In genomic region chr10:110765513-110766375, GRCh38 we compare ENCODE assay signal across 15 cellular contexts.
DNase-seq lines count a peak whose midpoint lies in the region; ATAC-seq, FAIRE-seq and TF ChIP-seq lines count a peak whose summit lies in the region.
"Had no signal": no experiment of that assay in that cellular context is flagged by ENCODE, and none has a peak within 500 bp of the region (broad histone marks: within the 10 kb centered on the region; RNA-seq: fewer than 3 reads in every experiment).

No MANE protein-coding gene starts in this region.

- no peak for TF ChIP-seq RAD21 in HCT116 (IDR thresholded peaks at IDR 0.05; ENCODE audit: low read depth)

- H3K9me3 Mint-ChIP-seq in activated naive CD8-positive, alpha-beta T cell (ENCODE audit: low read depth), result no peaks in the 10 kb centered on the region
- no peaks in the 10 kb centered on the region for H3K9me3 Mint-ChIP-seq in T-cell

- BruUV-seq in A673 (replicated peaks; lab: Mats Ljungman, UMichigan), result no TSS peak
- BruUV-seq in HCT116 (replicated peaks; lab: Mats Ljungman, UMichigan), result no TSS peak

- no peaks in the 10 kb centered on the region for H3K9me2 ChIP-seq in HCT116 (ENCODE audit: insufficient read depth)

- no peaks in the 10 kb centered on the region for H3K36me3 ChIP-seq in A673 (ENCODE audit: insufficient read depth, low read length, poor library complexity, severe bottlenecking)
- H3K36me3 ChIP-seq in HCT116 (ENCODE audit: control insufficient read depth in 1 of 2, insufficient read depth in 2 of 2, low read length in 2 of 2), result no peaks in the 10 kb centered on the region
- H3K36me3 ChIP-seq: colonic mucosa had no signal

- no peak overlapping the region for H3K9ac ChIP-seq in HCT116 (ENCODE audit: low read length)

- no peak for TF ChIP-seq POLR2A in HCT116 (IDR thresholded peaks at IDR 0.05; ENCODE audit: borderline replicate concordance, extremely low read depth, insufficient read depth, insufficient read length)

- no peaks in the 10 kb centered on the region for H3K27me3 Mint-ChIP-seq in activated naive CD8-positive, alpha-beta T cell
- peaks cover 0 to 3% of the 10 kb centered on the region in 2 donors for H3K27me3 Mint-ChIP-seq in T-cell

- RAD21 ChIA-PET in HCT116 (lab: Charles Lee; ENCODE audit: low non-redundant PET in 1 of 2, low total read pairs in 2 of 2, uncharacterized antibody in 2 of 2, unreplicated experiment in 2 of 2), result no interaction called here

- no peak for TF ChIP-seq CTCF in A673 (conservative IDR thresholded peaks at IDR 0.05; ENCODE audit: low read depth, low read length)
- no peak for TF ChIP-seq CTCF in HCT116 (IDR thresholded peaks at IDR 0.05 in 2 of 3, conservative IDR thresholded peaks at IDR 0.05 in 1 of 3; ENCODE audit: borderline replicate concordance in 1 of 3, insufficient read depth in 1 of 3, low read depth in 2 of 3, low read length in 2 of 3)

- no peaks in the 10 kb centered on the region for H3K79me2 ChIP-seq in HCT116 (ENCODE audit: insufficient read depth, low read length)

- H3K27ac Mint-ChIP-seq in activated naive CD8-positive, alpha-beta T cell, result peak overlapping the region; percentile 61
- H3K27ac Mint-ChIP-seq in T-cell, result no peak overlapping the region

- H3K4me3 ChIP-seq in A673 (ENCODE audit: low read depth, low read length, poor library complexity, severe bottlenecking) (no peak overlapping the region), HCT116 (replicated peaks in 1 of 2; ENCODE audit: low read depth in 1 of 2, low read length in 2 of 2) (no peak overlapping the region)
- H3K4me3 ChIP-seq: colonic mucosa had no signal

- H3K4me3 Mint-ChIP-seq in activated naive CD8-positive, alpha-beta T cell, result no peak overlapping the region
- H3K4me3 Mint-ChIP-seq in T-cell, result no peak overlapping the region

- peaks cover 10% of the 10 kb centered on the region for H3K4me1 Mint-ChIP-seq in activated naive CD8-positive, alpha-beta T cell (ENCODE audit: low read depth)
- peaks cover 0 to 2% (median 0%) of the 10 kb centered on the region in 3 donors for H3K4me1 Mint-ChIP-seq in T-cell

- peak; percentile 21 for DNase-seq in A673 (ENCODE audit: low spot score)
- no peak for DNase-seq in HCT116 (ENCODE audit: low read depth, low spot score)
- no peak for DNase-seq in left ventricle myocardium superior
- no peak for DNase-seq in urothelium cell line (ENCODE audit: low spot score)
- DNase-seq in NAMALWA (ENCODE audit: low spot score), result no peak
- no peak for DNase-seq in T-cell
- DNase-seq: activated CD4-positive, alpha-beta T cell treated with anti-CD3 and anti-CD28 coated beads for 48 hours; colonic mucosa; GDM1; NCI-H1092; NCI-H69 had no signal

- no peaks in the 10 kb centered on the region for H3K36me3 Mint-ChIP-seq in activated naive CD8-positive, alpha-beta T cell
- H3K36me3 Mint-ChIP-seq in T-cell, result no peaks in the 10 kb centered on the region

- H2AFZ ChIP-seq in HCT116 (ENCODE audit: low read depth, low read length, poor library complexity, severe bottlenecking), result no peak overlapping the region

- intact Hi-C loops in A673 (cut with micrococcal nuclease; ENCODE audit: unreplicated experiment), result no loop called here
- intact Hi-C loops in HCT116 (cut with micrococcal nuclease), result no loop called here
- intact Hi-C loops in left ventricle myocardium superior (cut with micrococcal nuclease), result no loop called here

- no peak for ATAC-seq in HCT116
- ATAC-seq in left ventricle myocardium superior, result peak; percentile 23
- no peak for ATAC-seq in GM18907 (IDR thresholded peaks at IDR 0.05; ENCODE audit: unreplicated experiment)
- no peak for ATAC-seq in T-cell (replicated peaks in 1 of 4)
- ATAC-seq: SK-N-SH treated with all-trans-retinoic acid at 6 μM for 48 hours had no signal

- no peak overlapping the region for H3K4me2 ChIP-seq in HCT116 (ENCODE audit: low read length)

- no peak for FAIRE-seq in urothelium cell line (lab: Jason Lieb, UNC)

- no peaks in the 10 kb centered on the region for H4K20me1 ChIP-seq in HCT116 (ENCODE audit: insufficient read depth)

- POLR2A ChIA-PET in A673 (lab: Charles Lee; ENCODE audit: low non-redundant PET) (no interaction called here), HCT116 (lab: Charles Lee) (interaction anchor here (1.7 kb wide), 1 partner anchor 8 kb away, joined by 6 read pairs; no protein-coding TSS in a partner anchor), T-cell (lab: Charles Lee) (interaction anchor here (0.6 to 0.7 kb wide), 4 partner anchors 15 to 52 kb away, joined by 3 read pairs; no protein-coding TSS in a partner anchor)

- H3K4me1 ChIP-seq in A673 (ENCODE audit: insufficient read depth, low read length, poor library complexity, severe bottlenecking) (no peaks in the 10 kb centered on the region), HCT116 (ENCODE audit: control insufficient read depth in 1 of 2, insufficient read depth in 2 of 2, low read length in 2 of 2) (no peaks in the 10 kb centered on the region)
- H3K4me1 ChIP-seq: colonic mucosa had no signal

- no peak overlapping the region for H3K27ac ChIP-seq in A673 (ENCODE audit: low read depth, low read length, poor library complexity, severe bottlenecking)
- no peak overlapping the region for H3K27ac ChIP-seq in HCT116 (ENCODE audit: low read depth, low read length)
- H3K27ac ChIP-seq: colonic mucosa, HL-60 had no signal

- no peaks in the 10 kb centered on the region for H3K27me3 ChIP-seq in A673 (replicated peaks; ENCODE audit: insufficient read depth, low read depth, low read length, poor library complexity)
- H3K27me3 ChIP-seq in HCT116 (ENCODE audit: insufficient read depth, low read length), result peaks cover 4% of the 10 kb centered on the region; the same call in 1 of the 2 replicates
- H3K27me3 ChIP-seq: colonic mucosa had no signal

- no peaks in the 10 kb centered on the region for H3K9me3 ChIP-seq in A673 (ENCODE audit: low read depth, low read length, poor library complexity, severe bottlenecking)
- no peaks in the 10 kb centered on the region for H3K9me3 ChIP-seq in HCT116 (ENCODE audit: control insufficient read depth in 1 of 2, insufficient read depth in 1 of 2, low read depth in 1 of 2, low read length in 2 of 2)
- H3K9me3 ChIP-seq: colonic mucosa had no signal

- CTCF ChIA-PET in A673 (lab: Charles Lee) (interaction anchor here (0.6 kb wide), 1 partner anchor 287 kb away, joined by 3 read pairs; no protein-coding TSS in a partner anchor), HCT116 (lab: Charles Lee) (interaction anchor here (1.7 kb wide), 1 partner anchor 20 kb away, joined by 5 read pairs; no protein-coding TSS in a partner anchor), T-cell (lab: Charles Lee) (interaction anchor here in 1 of 2 donors (0.6 kb wide), 1 partner anchor 147 kb away, joined by 4 read pairs; no protein-coding TSS in a partner anchor)

TF ChIP-seq in HCT116, 20 proteins besides CTCF, POLR2A, EP300 and RAD21:
- TF ChIP-seq ATF3 (IDR thresholded peaks at IDR 0.05) (no peak), FOSL1 (IDR thresholded peaks at IDR 0.05; ENCODE audit: low read depth) (0 out of 2 replicates have a peak, but pooled peaks have one; percentile 13)
